23 cellular contexts compared by ENCODE assay signal in genomic region chr5:177109810-177110209, GRCh38. TPM values are rescaled to one million over a fixed set of nuclear protein-coding genes. Genes with fewer than 3 reads are reported as not detected.
DNase-seq lines count a peak whose midpoint lies in the region; ATAC-seq and TF ChIP-seq lines count a peak whose summit lies in the region.
"Had no signal": no experiment of that assay in that cellular context is flagged by ENCODE, and none has a peak within 500 bp of the region (broad histone marks: within the 10 kb centered on the region; RNA-seq: fewer than 3 reads in every experiment).

No MANE protein-coding gene starts in this region.

- H3K27ac ChIP-seq in neural progenitor cell: no peak overlapping the region
- H3K27ac ChIP-seq: gastroesophageal sphincter, thyroid gland, VCaP had no signal

- H3K27me3 ChIP-seq in neural progenitor cell: no peaks in the 10 kb centered on the region
- H3K27me3 ChIP-seq: thyroid gland had no signal

- intact Hi-C loops in left ventricle myocardium superior (cut with micrococcal nuclease): no loop called here

- H3K4me3 Mint-ChIP-seq in stimulated activated naive CD8-positive, alpha-beta T cell treated with anti-CD3 and anti-CD28 coated beads, Interleukin-15, amount 100 ng/mL, for 72 hours: no peak overlapping the region
- no peak overlapping the region for H3K4me3 Mint-ChIP-seq in neural progenitor cell
- H3K4me3 Mint-ChIP-seq: activated naive CD8-positive, alpha-beta T cell treated with anti-CD3 and anti-CD28 coated beads, Interleukin-2, amount 50 U/mL, for 24 hours; activated T-cell treated with anti-CD3 and anti-CD28 coated beads, Interleukin-2, amount 50 U/mL, for 4 hours; naive thymus-derived CD4-positive, alpha-beta T cell had no signal

- no peak for TF ChIP-seq CTCF in neural progenitor cell (IDR thresholded peaks at IDR 0.05)

- no peak overlapping the region for H3K4me2 ChIP-seq in neural progenitor cell

- no peak overlapping the region for H2AFZ ChIP-seq in neural progenitor cell (replicated peaks)

- H3K27ac Mint-ChIP-seq in stimulated activated naive CD8-positive, alpha-beta T cell treated with anti-CD3 and anti-CD28 coated beads, Interleukin-15, amount 100 ng/mL, for 72 hours: peak overlapping the region; percentile 13 to 60
- peak overlapping the region; percentile 38 for H3K27ac Mint-ChIP-seq in neural progenitor cell
- H3K27ac Mint-ChIP-seq: activated naive CD8-positive, alpha-beta T cell treated with anti-CD3 and anti-CD28 coated beads, Interleukin-2, amount 50 U/mL, for 24 hours; naive thymus-derived CD4-positive, alpha-beta T cell had no signal

- ATAC-seq in stimulated activated naive CD8-positive, alpha-beta T cell treated with anti-CD3 and anti-CD28 coated beads, Interleukin-15, amount 100 ng/mL, for 72 hours: no peak
- no peak for ATAC-seq in stimulated activated naive CD8-positive, alpha-beta T cell treated with anti-CD3 and anti-CD28 coated beads, Interleukin-15, Interleukin-2, amounts not matched to agents 100 U/mL and 50 U/mL, for 24 hours
- ATAC-seq in left ventricle myocardium superior (peak; percentile 60), HG02970 (IDR thresholded peaks at IDR 0.05; ENCODE audit: low FRiP score, unreplicated experiment) (no peak), GM18873 (IDR thresholded peaks at IDR 0.05; ENCODE audit: low FRiP score, unreplicated experiment) (no peak), esophagus mucosa (no peak)
- ATAC-seq: activated naive CD8-positive, alpha-beta T cell treated with anti-CD3 and anti-CD28 coated beads, Interleukin-2, amount 50 U/mL, for 24 hours; activated T-cell treated with anti-CD3 and anti-CD28 coated beads, Interleukin-2, amount 50 U/mL, for 4 hours; gastroesophageal sphincter; naive thymus-derived CD4-positive, alpha-beta T cell had no signal

- no peaks in the 10 kb centered on the region for H4K20me1 ChIP-seq in neural progenitor cell (ENCODE audit: low read depth)

- no peaks in the 10 kb centered on the region for H3K36me3 ChIP-seq in neural progenitor cell
- H3K36me3 ChIP-seq: gastroesophageal sphincter, thyroid gland had no signal

- DNase-seq in stimulated activated naive CD8-positive, alpha-beta T cell treated with anti-CD3 and anti-CD28 coated beads, Interleukin-15, amount 100 ng/mL, for 72 hours: no peak
- DNase-seq in stimulated activated naive CD8-positive, alpha-beta T cell treated with anti-CD3 and anti-CD28 coated beads, Interleukin-15, Interleukin-2, amounts not matched to agents 100 U/mL and 50 U/mL, for 24 hours: no peak
- DNase-seq in left ventricle myocardium superior (no peak), neural progenitor cell (ENCODE audit: low spot score) (no peak), mesenteric fat pad (ENCODE audit: low spot score) (no peak)
- DNase-seq: ACHN; activated CD4-positive, alpha-beta T cell treated with anti-CD3 and anti-CD28 coated beads for 48 hours; activated naive CD8-positive, alpha-beta T cell treated with anti-CD3 and anti-CD28 coated beads, Interleukin-2, amount 50 U/mL, for 24 hours; activated T-cell treated with anti-CD3 and anti-CD28 coated beads, Interleukin-2, amount 50 U/mL, for 4 hours; DMS153; KG1; midbrain; naive thymus-derived CD4-positive, alpha-beta T cell; NCI-H1436 treated with DMSO at 0.1 percent for 48 hours; NCI-H345; NCI-H748 treated with DMSO at 0.1 percent for 48 hours; stimulated activated naive CD4-positive, alpha-beta T cell treated with Interleukin-2 at 50 U/mL for 16 hours; thyroid gland had no signal

- peaks cover 7% of the 10 kb centered on the region for H3K4me1 ChIP-seq in neural progenitor cell

- H3K4me1 Mint-ChIP-seq in stimulated activated naive CD8-positive, alpha-beta T cell treated with anti-CD3 and anti-CD28 coated beads, Interleukin-15, amount 100 ng/mL, for 72 hours: peaks cover 15% of the 10 kb centered on the region
- H3K4me1 Mint-ChIP-seq in neural progenitor cell: peaks cover 19% of the 10 kb centered on the region

- no peaks in the 10 kb centered on the region for H3F3A ChIP-seq in neural progenitor cell (ENCODE audit: low read depth)

- no peaks in the 10 kb centered on the region for H3K9me3 Mint-ChIP-seq in stimulated activated naive CD8-positive, alpha-beta T cell treated with anti-CD3 and anti-CD28 coated beads, Interleukin-15, amount 100 ng/mL, for 72 hours
- no peaks in the 10 kb centered on the region for H3K9me3 Mint-ChIP-seq in neural progenitor cell
- H3K9me3 Mint-ChIP-seq: activated naive CD8-positive, alpha-beta T cell treated with anti-CD3 and anti-CD28 coated beads, Interleukin-2, amount 50 U/mL, for 24 hours; activated T-cell treated with anti-CD3 and anti-CD28 coated beads, Interleukin-2, amount 50 U/mL, for 4 hours; naive thymus-derived CD4-positive, alpha-beta T cell had no signal

- no peaks in the 10 kb centered on the region for H3K27me3 Mint-ChIP-seq in stimulated activated naive CD8-positive, alpha-beta T cell treated with anti-CD3 and anti-CD28 coated beads, Interleukin-15, amount 100 ng/mL, for 72 hours
- peaks cover 18% of the 10 kb centered on the region for H3K27me3 Mint-ChIP-seq in neural progenitor cell (ENCODE audit: insufficient read depth, low read depth)
- H3K27me3 Mint-ChIP-seq: activated naive CD8-positive, alpha-beta T cell treated with anti-CD3 and anti-CD28 coated beads, Interleukin-2, amount 50 U/mL, for 24 hours; naive thymus-derived CD4-positive, alpha-beta T cell had no signal

- no peaks in the 10 kb centered on the region for H3K79me2 ChIP-seq in neural progenitor cell (ENCODE audit: low read depth)

- no peak overlapping the region for H3K9ac ChIP-seq in neural progenitor cell

- H3K4me3 ChIP-seq in neural progenitor cell: no peak overlapping the region
- H3K4me3 ChIP-seq: gastroesophageal sphincter, thyroid gland had no signal

- no peaks in the 10 kb centered on the region for H3K9me3 ChIP-seq in neural progenitor cell (ENCODE audit: low read depth)
- H3K9me3 ChIP-seq: gastroesophageal sphincter, thyroid gland had no signal

- no peaks in the 10 kb centered on the region for H3K36me3 Mint-ChIP-seq in neural progenitor cell
- H3K36me3 Mint-ChIP-seq: naive thymus-derived CD4-positive, alpha-beta T cell had no signal

RNA-seq across cellular contexts. Expression of gene FGFR4, which starts 23.1 kb away (rescaled TPM):
- total RNA-seq in left ventricle myocardium superior: 1.4 TPM
- 8.2 and 41.3 TPM in 2 replicates for total RNA-seq in neural progenitor cell (ENCODE audit: low replicate concordance)
- 0.42 TPM for total RNA-seq in mesenteric fat pad
- total RNA-seq in esophagus mucosa: 2.7 TPM

RNA-seq across cellular contexts. Expression of gene NSD1, which starts 23.8 kb away (rescaled TPM):
- total RNA-seq in left ventricle myocardium superior (38.5 TPM), neural progenitor cell (ENCODE audit: low replicate concordance) (61.3 and 114 TPM in 2 replicates), mesenteric fat pad (74.6 TPM), esophagus mucosa (53.8 TPM)
